In the genomic region with DNA sequence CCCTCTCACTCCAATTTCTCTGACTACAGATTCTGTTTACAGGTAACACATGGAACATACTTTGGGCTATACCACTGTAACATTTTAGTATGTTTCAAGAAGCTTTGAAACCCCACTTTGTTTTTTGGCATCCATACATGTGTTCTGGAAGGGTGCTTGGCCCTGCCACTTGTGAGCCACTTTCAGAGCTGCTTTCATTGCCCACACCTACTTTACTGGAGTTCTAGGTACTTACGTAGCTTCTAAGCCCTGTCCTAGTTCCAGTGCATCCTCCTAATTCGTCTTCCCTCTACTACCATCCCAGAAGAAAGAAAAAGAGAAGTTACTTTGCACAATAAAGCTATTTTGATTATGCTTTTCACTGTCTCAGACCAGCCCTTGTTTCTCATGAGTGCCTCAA, we compare ENCODE assay signal across 1 cellular context.
TF ChIP-seq lines count a peak whose summit lies in the region.

No MANE protein-coding gene starts in this region.

TF ChIP-seq in H1, 55 proteins besides CTCF, POLR2A, EP300 and RAD21:
- TF ChIP-seq RFX5 (IDR thresholded peaks at IDR 0.05; ENCODE audit: borderline replicate concordance, low read depth, low read length) (no peak), KDM4A (IDR thresholded peaks at IDR 0.05; ENCODE audit: low read depth, low read length, severe bottlenecking) (no peak), SIRT6 (IDR thresholded peaks at IDR 0.05; ENCODE audit: low read length) (no peak), NANOG (IDR thresholded peaks at IDR 0.05; ENCODE audit: insufficient read depth, low read depth, low read length, poor library complexity, severe bottlenecking) (no peak), ATF2 (IDR thresholded peaks at IDR 0.05; ENCODE audit: low read length) (no peak), SUZ12 (IDR thresholded peaks at IDR 0.05; ENCODE audit: low read length) (no peak)
